In the genomic region with DNA sequence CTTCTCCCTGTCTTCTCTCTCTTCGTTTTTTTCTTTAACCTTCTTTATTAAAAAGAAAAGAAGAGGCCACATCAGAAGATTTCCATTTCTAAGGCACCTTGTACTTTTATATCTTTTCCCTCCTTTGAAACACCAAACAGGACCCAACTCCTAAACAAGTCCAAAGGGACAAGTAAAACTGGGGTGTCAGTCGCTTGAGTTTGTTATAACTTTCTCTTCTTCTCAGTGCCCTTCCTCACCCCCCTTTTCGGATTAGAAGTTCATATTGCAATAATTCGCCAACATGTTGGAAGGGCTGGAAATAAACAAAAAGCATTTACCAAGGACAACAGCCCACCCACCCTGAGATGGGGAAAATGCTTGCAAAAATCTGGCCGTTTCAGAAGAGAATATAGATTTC, we compare ENCODE assay signal across 9 cellular contexts.
DNase-seq lines count a peak whose midpoint lies in the region; ATAC-seq, FAIRE-seq and TF ChIP-seq lines count a peak whose summit lies in the region.
"Had no signal": no experiment of that assay in that cellular context is flagged by ENCODE, and none has a peak within 500 bp of the region (broad histone marks: within the 10 kb centered on the region; RNA-seq: fewer than 3 reads in every experiment).

No MANE protein-coding gene starts in this region.

- no peaks in the 10 kb centered on the region for H3K79me1 ChIP-seq in IMR-90 (ENCODE audit: low read depth in 1 of 2, low read length in 2 of 2)

- TF ChIP-seq POLR2A in IMR-90 (IDR thresholded peaks at IDR 0.05; ENCODE audit: low read depth, low read length) (no peak; the same call in 1 of the 2 replicates), stomach (IDR thresholded peaks at IDR 0.05) (no peak)

- H2AFZ ChIP-seq in IMR-90 (replicated peaks; ENCODE audit: low read length, poor library complexity) (no peak overlapping the region), astrocyte (ENCODE audit: low read depth, low read length) (no peak overlapping the region)

- H3K9me3 Mint-ChIP-seq in astrocyte (ENCODE audit: unreplicated experiment) = peaks cover 2% of the 10 kb centered on the region

- H4K5ac ChIP-seq in IMR-90 (ENCODE audit: low read depth, low read length) = peak overlapping the region; percentile 52; the same call in 1 of the 2 replicates

- H3K9me3 ChIP-seq in IMR-90 (ENCODE audit: control insufficient read depth, insufficient read depth, low read length) = no peaks in the 10 kb centered on the region
- H3K9me3 ChIP-seq in astrocyte (ENCODE audit: insufficient read depth, low read depth, low read length) = no peaks in the 10 kb centered on the region
- H3K9me3 ChIP-seq in left lung = no peaks in the 10 kb centered on the region
- H3K9me3 ChIP-seq in stomach = no peaks in the 10 kb centered on the region

- H3K9me1 ChIP-seq in IMR-90 (ENCODE audit: insufficient read depth, low read length) = peaks cover 14% of the 10 kb centered on the region; the same call in 1 of the 2 replicates

- no peak for FAIRE-seq in astrocyte (lab: Jason Lieb, UNC)

- H3K36me3 ChIP-seq in IMR-90 (ENCODE audit: control insufficient read depth, insufficient read depth, low read length) (no peaks in the 10 kb centered on the region), astrocyte (ENCODE audit: insufficient read depth, low read length) (no peaks in the 10 kb centered on the region), left lung (no peaks in the 10 kb centered on the region), stomach (no peaks in the 10 kb centered on the region)

- H3K4me3 Mint-ChIP-seq in astrocyte (ENCODE audit: unreplicated experiment) = peak overlapping the region; percentile 79

- H3K9ac ChIP-seq in IMR-90 (ENCODE audit: low read depth, low read length) = peak overlapping the region; percentile 25
- H3K9ac ChIP-seq in astrocyte (ENCODE audit: low read length) = peak overlapping the region; percentile 87

- H3K27me3 Mint-ChIP-seq in astrocyte (ENCODE audit: low read depth, unreplicated experiment) = peaks cover 33% of the 10 kb centered on the region

- peaks cover 5% of the 10 kb centered on the region for H3K4me1 Mint-ChIP-seq in astrocyte (ENCODE audit: low read depth, unreplicated experiment)

- peaks cover 10% of the 10 kb centered on the region for H3K4me1 ChIP-seq in IMR-90 (ENCODE audit: control insufficient read depth, insufficient read depth, low read length)
- peaks cover 5% of the 10 kb centered on the region for H3K4me1 ChIP-seq in astrocyte (ENCODE audit: insufficient read depth, low read length)
- peaks cover 0 to 32% of the 10 kb centered on the region in 2 donors for H3K4me1 ChIP-seq in left lung
- peaks cover 18 to 36% (median 24%) of the 10 kb centered on the region in 4 donors for H3K4me1 ChIP-seq in stomach

- peak overlapping the region; percentile 42; the same call in 1 of the 3 replicates for H2BK15ac ChIP-seq in IMR-90 (ENCODE audit: low read depth, low read length)

- intact Hi-C loops in IMR-90 (cut with micrococcal nuclease) = loop anchor here (1.0 to 5.0 kb wide), 8 partner anchors 69 to 914 kb away; no protein-coding TSS in a partner anchor
- intact Hi-C loops in left lung (cut with DNase I) = loop anchor here in 1 of 2 donors (5.0 kb wide), 1 partner anchor 151 kb away; the partner anchor contains the start of gene KLF4
- intact Hi-C loops in stomach (cut with DNase I; ENCODE audit: low total_unique reads) = loop anchor here (5.0 kb wide), 1 partner anchor 109 kb away; no protein-coding TSS in a partner anchor

- DNase-seq in IMR-90 (no peak), astrocyte (ENCODE audit: low read depth) (no peak), left lung (no peak), stomach (no peak), HPDE6-E6E7 (ENCODE audit: extremely low spot score) (no peak), HuH-7 (ENCODE audit: low spot score) (no peak), occipital lobe (lab: John Stamatoyannopoulos, UW) (no peak)
- DNase-seq: activated T-cell treated with anti-CD3 and anti-CD28 coated beads, Interleukin-2, amount 50 U/mL, for 1 hour had no signal

- H4K91ac ChIP-seq in IMR-90 (ENCODE audit: insufficient read depth, low read depth, low read length) = peak overlapping the region; percentile 35

- no peak for TF ChIP-seq RAD21 in IMR-90 (IDR thresholded peaks at IDR 0.05; ENCODE audit: low read length)

- H3K23ac ChIP-seq in IMR-90 (ENCODE audit: low read depth, low read length) = peak overlapping the region; percentile 22; the same call in 1 of the 2 replicates

- H2BK120ac ChIP-seq in IMR-90 (ENCODE audit: low read depth, low read length) = peak overlapping the region; percentile 76

- TF ChIP-seq EP300 in stomach (IDR thresholded peaks at IDR 0.05) = no peak

- H4K20me1 ChIP-seq in IMR-90 (ENCODE audit: insufficient read depth, low read length) = no peaks in the 10 kb centered on the region
- H4K20me1 ChIP-seq in astrocyte (ENCODE audit: insufficient read depth, low read length) = no peaks in the 10 kb centered on the region

- H3K36me3 Mint-ChIP-seq in astrocyte (ENCODE audit: low read depth, unreplicated experiment) = no peaks in the 10 kb centered on the region

- H2BK5ac ChIP-seq in IMR-90 (ENCODE audit: low read depth, low read length, poor library complexity, severe bottlenecking) = peak overlapping the region; percentile 78

- TSS peak; percentile 99 for BruUV-seq in IMR-90 (replicated peaks; lab: Mats Ljungman, UMichigan)

- WGBS in IMR-90 (ENCODE audit: extremely low coverage in 2 of 2, insufficient read length in 1 of 2), 2 experiments = no CpG with 5 or more reads among the region's 5 CpGs
- 28 to 47% (median 34%) methylated on average over 5 of the region's 5 CpGs for WGBS in stomach, 5 donors

- peak overlapping the region; percentile 85 for H3K56ac ChIP-seq in IMR-90 (ENCODE audit: extremely low read depth, insufficient read depth, low read length)

- H2AK5ac ChIP-seq in IMR-90 (ENCODE audit: low read depth, low read length) = peak overlapping the region; percentile 31; the same call in 1 of the 2 replicates

- H2AK9ac ChIP-seq in IMR-90 (replicated peaks; ENCODE audit: low read depth, low read length, poor library complexity) = no peak overlapping the region

- H3K4me2 ChIP-seq in IMR-90 (ENCODE audit: low read depth, low read length) (peak overlapping the region; percentile 93), astrocyte (ENCODE audit: low read length) (peak overlapping the region; percentile 89)

- H3K4me3 ChIP-seq in IMR-90 (ENCODE audit: insufficient read depth, low read depth, low read length) (peak overlapping the region; percentile 37), astrocyte (ENCODE audit: insufficient read depth, low read depth, low read length) (peak overlapping the region; percentile 56), left lung (peak overlapping the region; percentile 7 to 39), stomach (peak overlapping the region; percentile 42 to 52 (median 45))

- in situ Hi-C loops in IMR-90 (cut with MboI; ENCODE audit: low sequenced_read_pairs) = loop anchor here (10.0 kb wide), 1 partner anchor 636 kb away; no protein-coding TSS in a partner anchor

- H3K27me3 ChIP-seq in IMR-90 (ENCODE audit: control insufficient read depth, insufficient read depth, low read length) (no peaks in the 10 kb centered on the region), astrocyte (ENCODE audit: insufficient read depth, low read length) (no peaks in the 10 kb centered on the region), left lung (peaks cover 0 to 19% of the 10 kb centered on the region in 2 donors), stomach (peaks cover 0 to 4% (median 0%) of the 10 kb centered on the region in 3 donors)

- H3K18ac ChIP-seq in IMR-90 (ENCODE audit: low read depth, low read length) = peak overlapping the region; percentile 85

- H3K14ac ChIP-seq in IMR-90 (replicated peaks; ENCODE audit: low read depth, low read length) = peak overlapping the region; percentile 57

- H3K79me2 ChIP-seq in astrocyte (ENCODE audit: insufficient read depth, low read length) = no peaks in the 10 kb centered on the region

- H2BK20ac ChIP-seq in IMR-90 (ENCODE audit: low read depth, low read length) = no peak overlapping the region

- H3K27ac ChIP-seq in IMR-90 (ENCODE audit: insufficient read depth, low read length) (peak overlapping the region; percentile 61; the same call in 1 of the 2 replicates), astrocyte (ENCODE audit: low read depth, low read length) (peak overlapping the region; percentile 82), left lung (peak overlapping the region; percentile 89 to 93), stomach (peak overlapping the region; percentile 49 to 97 (median 93))

- H3K27ac Mint-ChIP-seq in astrocyte (ENCODE audit: unreplicated experiment) = peak overlapping the region; percentile 66

- POLR2A ChIA-PET in IMR-90 (lab: Charles Lee; ENCODE audit: unreplicated experiment) = interaction anchor here (0.8 kb wide), 1 partner anchor 154 kb away, joined by 22 read pairs; no protein-coding TSS in a partner anchor

- CTCF ChIA-PET in IMR-90 (lab: Yijun Ruan, JAX) = no interaction called here

- peak overlapping the region; percentile 80; the same call in 1 of the 2 replicates for H3K4ac ChIP-seq in IMR-90 (ENCODE audit: low read depth, low read length)

- ATAC-seq in IMR-90 (ENCODE audit: low read depth) = no peak
- ATAC-seq in left lung = no peak
- ATAC-seq in HG02938 (IDR thresholded peaks at IDR 0.05; ENCODE audit: unreplicated experiment) = no peak

- TF ChIP-seq CTCF in IMR-90 (conservative IDR thresholded peaks at IDR 0.05; ENCODE audit: low read depth, low read length) (no peak), astrocyte (IDR thresholded peaks at IDR 0.05; ENCODE audit: insufficient read depth, low read depth, low read length) (no peak), left lung (IDR thresholded peaks at IDR 0.05) (no peak), stomach (IDR thresholded peaks at IDR 0.05) (no peak)

- peak overlapping the region; percentile 1 to 74 for H4K8ac ChIP-seq in IMR-90 (ENCODE audit: low read depth in 2 of 2, low read length in 2 of 2)

- dilution Hi-C loops in IMR-90 (cut with HindIII; ENCODE audit: low sequenced_read_pairs, unreplicated experiment) = no loop called here

TF ChIP-seq in IMR-90, 13 proteins besides CTCF, POLR2A, EP300 and RAD21:
- TF ChIP-seq RFX5 (IDR thresholded peaks at IDR 0.05; ENCODE audit: low read depth, low read length) (no peak), USF2 (IDR thresholded peaks at IDR 0.05; ENCODE audit: low read depth, low read length) (no peak), SMC3 (IDR thresholded peaks at IDR 0.05; ENCODE audit: low read depth, low read length) (no peak), CEBPB (IDR thresholded peaks at IDR 0.05; ENCODE audit: low read depth, low read length) (no peak)
